Comparison of ENCODE assay signal across 11 cellular contexts in genomic region chr22:17014101-17014440, GRCh38. TPM values are rescaled to one million over a fixed set of nuclear protein-coding genes. Genes with fewer than 3 reads are reported as not detected.
DNase-seq lines count a peak whose midpoint lies in the region; FAIRE-seq and TF ChIP-seq lines count a peak whose summit lies in the region.
"Not testable (repeated sequence)": the region's sequence is repeated elsewhere in the genome, so short reads cannot be mapped to it uniquely, and the experiment has no call there.
"Had no signal": no experiment of that assay in that cellular context is flagged by ENCODE, and none has a peak within 500 bp of the region (broad histone marks: within the 10 kb centered on the region; RNA-seq: fewer than 3 reads in every experiment).

No MANE protein-coding gene starts in this region.

- not testable (repeated sequence) for H3K4me3 ChIP-seq in breast epithelium; trophoblast cell (ENCODE audit: low read depth, low read length)

- not testable (repeated sequence) for H4K12ac ChIP-seq in trophoblast cell (ENCODE audit: low read depth, low read length)

- not testable (repeated sequence) for H4K8ac ChIP-seq in trophoblast cell (ENCODE audit: low read depth, low read length)

- H3K79me2 ChIP-seq in trophoblast cell (ENCODE audit: control insufficient read depth, insufficient read depth, low read length, poor library complexity): not testable (repeated sequence)

- H3K23ac ChIP-seq in trophoblast cell (ENCODE audit: low read length): not testable (repeated sequence)

- H2BK12ac ChIP-seq in trophoblast cell (ENCODE audit: low read length): not testable (repeated sequence)

- intact Hi-C loops in breast epithelium (cut with DNase I; ENCODE audit: low total_unique reads): not testable (repeated sequence)

- H3K4me2 ChIP-seq in trophoblast cell (ENCODE audit: low read length): not testable (repeated sequence)

- H3K4ac ChIP-seq in trophoblast cell (ENCODE audit: low read depth, low read length): not testable (repeated sequence)

- FAIRE-seq in H54 (lab: Jason Lieb, UNC): peak; percentile 38

- H3K14ac ChIP-seq in trophoblast cell (ENCODE audit: low read length): not testable (repeated sequence)

- not testable (repeated sequence) for H2BK5ac ChIP-seq in trophoblast cell (ENCODE audit: low read depth, low read length, poor library complexity)

- H3K79me1 ChIP-seq in trophoblast cell (ENCODE audit: low read length): not testable (repeated sequence)

- H2AFZ ChIP-seq in trophoblast cell (ENCODE audit: insufficient read depth, low read length, poor library complexity): not testable (repeated sequence)

- H3K9me3 ChIP-seq in breast epithelium: not testable (repeated sequence)
- H3K9me3 ChIP-seq in trophoblast cell (ENCODE audit: insufficient read depth, low read depth, low read length): peaks cover 32% of the 10 kb centered on the region

- H4K91ac ChIP-seq in trophoblast cell (ENCODE audit: low read depth, low read length): not testable (repeated sequence)

- H3K36me3 ChIP-seq in breast epithelium; trophoblast cell (ENCODE audit: control insufficient read depth in 1 of 2, insufficient read depth in 2 of 2, low read length in 2 of 2): not testable (repeated sequence)

- not testable (repeated sequence) for H3K9ac ChIP-seq in trophoblast cell (ENCODE audit: low read length)

- H3K27ac ChIP-seq in breast epithelium (peak overlapping the region; percentile 52 to 68), cingulate gyrus (ENCODE audit: low read depth, low read length) (peak overlapping the region; percentile 75), layer of hippocampus (ENCODE audit: low read depth, low read length) (peak overlapping the region; percentile 88)
- H3K27ac ChIP-seq in trophoblast cell (ENCODE audit: low read depth, low read length): not testable (repeated sequence)

- H3K27me3 ChIP-seq in breast epithelium; layer of hippocampus (ENCODE audit: control insufficient read depth, insufficient read depth, low read length); trophoblast cell (ENCODE audit: insufficient read depth, low read length): not testable (repeated sequence)

- TF ChIP-seq POLR2A in H54 (IDR thresholded peaks at IDR 0.05; ENCODE audit: low read depth, low read length); breast epithelium (IDR thresholded peaks at IDR 0.05): not testable (repeated sequence)

- not testable (repeated sequence) for TF ChIP-seq CTCF in breast epithelium (IDR thresholded peaks at IDR 0.05)

- H3K18ac ChIP-seq in trophoblast cell (ENCODE audit: low read length): not testable (repeated sequence)

- H3K4me1 ChIP-seq in breast epithelium: peaks cover 0 to 10% of the 10 kb centered on the region in 2 donors
- H3K4me1 ChIP-seq in trophoblast cell (ENCODE audit: control insufficient read depth in 1 of 2, insufficient read depth in 2 of 2, low read length in 2 of 2): not testable (repeated sequence)

- WGBS in trophoblast cell (ENCODE audit: extremely low coverage, insufficient coverage, insufficient read length): no CpG with 5 or more reads among the region's 3 CpGs

- H2AK5ac ChIP-seq in trophoblast cell (ENCODE audit: low read length): not testable (repeated sequence)

- in situ Hi-C loops in SK-MEL-5 (cut with HindIII; ENCODE audit: low pct_unique_long_range_greater_than_20kb, low sequenced_read_pairs): not testable (repeated sequence)

- H2BK120ac ChIP-seq in trophoblast cell (ENCODE audit: insufficient read depth, low read length, poor library complexity): not testable (repeated sequence)

- not testable (repeated sequence) for DNase-seq in H54 (ENCODE audit: insufficient read length, low spot score); breast epithelium (ENCODE audit: low spot score in 2 of 2)
- DNase-seq in SK-MEL-5 (ENCODE audit: low read depth, low spot score): peak; percentile 93
- peak; percentile 84 to 85 for DNase-seq in trophoblast cell

RNA-seq across cellular contexts. Expression of gene GAB4, which starts 6.0 kb away (rescaled TPM):
- not detected in 2 replicates for total RNA-seq in SK-MEL-5 (2014; rRNA removed; shearing (Covaris generic))
- polyA plus RNA-seq in SK-MEL-5 (2015; cell fraction: cytosol; rRNA removed): not detected in 2 replicates
- not detected in 2 replicates for polyA plus RNA-seq in SK-MEL-5 (2015; cell fraction: nucleus; rRNA removed)
- not detected for total RNA-seq in breast epithelium
- polyA plus RNA-seq in trophoblast cell (2013): not detected in 2 replicates
- total RNA-seq: CD4-positive, alpha-beta T cell; CD8-positive, alpha-beta memory T cell; H9 had no signal
- polyA plus RNA-seq: A549; CD14-positive monocyte; CD8-positive, alpha-beta memory T cell had no signal
